20 cellular contexts compared by ENCODE assay signal in genomic region chr2:120852200-120852815, GRCh38.
"Had no signal": no experiment of that assay in that cellular context is flagged by ENCODE, and none has a peak within 500 bp of the region (broad histone marks: within the 10 kb centered on the region; RNA-seq: fewer than 3 reads in every experiment).

No MANE protein-coding gene starts in this region.

- DNase-seq: activated CD4-positive, alpha-beta T cell treated with anti-CD3 and anti-CD28 coated beads, Interleukin-2, amount 50 U/mL, for 48 hours; activated CD4-positive, CD25-positive, alpha-beta regulatory T cell treated with anti-CD3 and anti-CD28 coated beads, Interleukin-2, amount 50 U/mL, for 72 hours; activated CD8-positive, alpha-beta memory T cell treated with anti-CD3 and anti-CD28 coated beads, Interleukin-2, amount 10 ng/mL, durations not matched to agents 7 days and 5 days; activated gamma-delta T cell treated with Interleukin-2 at 50 U/mL for 16 hours; activated naive CD8-positive, alpha-beta T cell treated with anti-CD3 and anti-CD28 coated beads, Interleukin-2, amount 10 ng/mL, durations not matched to agents 7 days and 5 days; activated T-cell treated with anti-CD3 and anti-CD28 coated beads, Interleukin-2, amount 50 U/mL, for 24 hours; central memory CD4-positive, alpha-beta T cell; effector memory CD4-positive, alpha-beta T cell; gastrocnemius medialis; heart right ventricle; islet precursor cell; mesenchymal stem cell; stimulated activated CD4-positive, alpha-beta T cell treated with anti-CD3 and anti-CD28 coated beads, Interleukin-2, amount 100 ng/mL, for 48 hours; stimulated activated naive CD4-positive, alpha-beta T cell treated with Interleukin-2 at 50 U/mL for 16 hours; upper lobe of left lung had no signal

- H3K27me3 Mint-ChIP-seq: activated CD8-positive, alpha-beta memory T cell treated with anti-CD3 and anti-CD28 coated beads, Interleukin-2, amount 10 ng/mL, durations not matched to agents 7 days and 5 days; activated naive CD8-positive, alpha-beta T cell treated with anti-CD3 and anti-CD28 coated beads, Interleukin-2, amount 10 ng/mL, durations not matched to agents 7 days and 5 days; activated T-cell treated with anti-CD3 and anti-CD28 coated beads, Interleukin-2, amount 50 U/mL, for 24 hours had no signal

- H3K36me3 Mint-ChIP-seq: activated CD8-positive, alpha-beta memory T cell treated with anti-CD3 and anti-CD28 coated beads, Interleukin-2, amount 10 ng/mL, durations not matched to agents 7 days and 5 days; activated naive CD8-positive, alpha-beta T cell treated with anti-CD3 and anti-CD28 coated beads, Interleukin-2, amount 10 ng/mL, durations not matched to agents 7 days and 5 days had no signal

- ATAC-seq: activated CD8-positive, alpha-beta memory T cell treated with anti-CD3 and anti-CD28 coated beads, Interleukin-2, amount 10 ng/mL, durations not matched to agents 7 days and 5 days; gastrocnemius medialis; left lobe of liver; right lobe of liver had no signal

- H3K4me1 ChIP-seq: gastrocnemius medialis, right lobe of liver, upper lobe of left lung had no signal

- H3K27me3 ChIP-seq: ascending aorta, gastrocnemius medialis, right lobe of liver, suprapubic skin, upper lobe of left lung had no signal

- H3K27ac Mint-ChIP-seq: activated CD8-positive, alpha-beta memory T cell treated with anti-CD3 and anti-CD28 coated beads, Interleukin-2, amount 10 ng/mL, durations not matched to agents 7 days and 5 days; activated naive CD8-positive, alpha-beta T cell treated with anti-CD3 and anti-CD28 coated beads, Interleukin-2, amount 10 ng/mL, durations not matched to agents 7 days and 5 days; activated T-cell treated with anti-CD3 and anti-CD28 coated beads, Interleukin-2, amount 50 U/mL, for 24 hours had no signal

- H3K27ac ChIP-seq: ascending aorta, epithelial cell of prostate, gastrocnemius medialis, heart right ventricle, right lobe of liver, suprapubic skin, upper lobe of left lung had no signal

- H3K36me3 ChIP-seq: ascending aorta, gastrocnemius medialis, heart right ventricle, right lobe of liver, suprapubic skin, upper lobe of left lung had no signal

- H3K4me1 Mint-ChIP-seq: activated CD8-positive, alpha-beta memory T cell treated with anti-CD3 and anti-CD28 coated beads, Interleukin-2, amount 10 ng/mL, durations not matched to agents 7 days and 5 days; activated naive CD8-positive, alpha-beta T cell treated with anti-CD3 and anti-CD28 coated beads, Interleukin-2, amount 10 ng/mL, durations not matched to agents 7 days and 5 days had no signal

- H3K4me3 Mint-ChIP-seq: activated CD8-positive, alpha-beta memory T cell treated with anti-CD3 and anti-CD28 coated beads, Interleukin-2, amount 10 ng/mL, durations not matched to agents 7 days and 5 days; activated naive CD8-positive, alpha-beta T cell treated with anti-CD3 and anti-CD28 coated beads, Interleukin-2, amount 10 ng/mL, durations not matched to agents 7 days and 5 days; activated T-cell treated with anti-CD3 and anti-CD28 coated beads, Interleukin-2, amount 50 U/mL, for 24 hours had no signal

- H3K9me3 ChIP-seq: gastrocnemius medialis, right lobe of liver, suprapubic skin had no signal

- H3K4me3 ChIP-seq: ascending aorta, gastrocnemius medialis, heart right ventricle, right lobe of liver, suprapubic skin, upper lobe of left lung had no signal
